In genomic region chr4:140157341-140157740, GRCh38 we compare ENCODE assay signal across 17 cellular contexts. TPM values are rescaled to one million over a fixed set of nuclear protein-coding genes. Genes with fewer than 3 reads are reported as not detected.
DNase-seq lines count a peak whose midpoint lies in the region; ATAC-seq and TF ChIP-seq lines count a peak whose summit lies in the region.
"Had no signal": no experiment of that assay in that cellular context is flagged by ENCODE, and none has a peak within 500 bp of the region (broad histone marks: within the 10 kb centered on the region; RNA-seq: fewer than 3 reads in every experiment).

No MANE protein-coding gene starts in this region.

- H3K4me1 ChIP-seq in KMS-11 (ENCODE audit: low read depth, poor library complexity, severe bottlenecking) (peaks cover 43% of the 10 kb centered on the region), sigmoid colon (peaks cover 0 to 33% (median 31%) of the 10 kb centered on the region in 4 donors)

- H3K79me2 ChIP-seq in KMS-11 (ENCODE audit: insufficient read depth, low read depth), result no peaks in the 10 kb centered on the region

- no peak for TF ChIP-seq POLR2A in sigmoid colon (IDR thresholded peaks at IDR 0.05)

- peaks cover 7% of the 10 kb centered on the region for H3K27me3 Mint-ChIP-seq in activated CD4-positive, alpha-beta T cell treated with anti-CD3 and anti-CD28 coated beads for 36 hours
- H3K27me3 Mint-ChIP-seq in endothelial cell (ENCODE audit: unreplicated experiment), result peaks cover 9% of the 10 kb centered on the region
- peaks cover 16 to 21% of the 10 kb centered on the region in 2 donors for H3K27me3 Mint-ChIP-seq in natural killer cell treated with Interleukin-12 subunit alpha and Interleukin-12 subunit beta and Interleukin-15 and Interleukin-18, amount 100 ng/mL, for 72 hours

- H3K27me3 ChIP-seq in KMS-11 (ENCODE audit: insufficient read depth, low read depth) (no peaks in the 10 kb centered on the region), sigmoid colon (no peaks in the 10 kb centered on the region)

- DNase-seq in activated CD4-positive, alpha-beta T cell treated with anti-CD3 and anti-CD28 coated beads for 36 hours, result peak; percentile 32
- DNase-seq in activated CD4-positive, alpha-beta T cell treated with anti-CD3 and anti-CD28 coated beads for 4 hours, result no peak
- no peak for DNase-seq in sigmoid colon
- DNase-seq in endothelial cell (ENCODE audit: low spot score), result no peak
- no peak for DNase-seq in retina
- no peak for DNase-seq in natural killer cell treated with Interleukin-12 subunit alpha and Interleukin-12 subunit beta and Interleukin-15 and Interleukin-18, amount 100 ng/mL, for 72 hours (ENCODE audit: low spot score)
- DNase-seq: ACHN, GOT3, head of caudate nucleus, midbrain, NCI-H1694 treated with DMSO at 0.1 percent for 48 hours had no signal

- peaks cover 31% of the 10 kb centered on the region for H3K4me1 Mint-ChIP-seq in activated CD4-positive, alpha-beta T cell treated with anti-CD3 and anti-CD28 coated beads for 36 hours
- H3K4me1 Mint-ChIP-seq in endothelial cell (ENCODE audit: unreplicated experiment), result peaks cover 6% of the 10 kb centered on the region
- peaks cover 20 to 21% of the 10 kb centered on the region in 2 donors for H3K4me1 Mint-ChIP-seq in natural killer cell treated with Interleukin-12 subunit alpha and Interleukin-12 subunit beta and Interleukin-15 and Interleukin-18, amount 100 ng/mL, for 72 hours (ENCODE audit: low read depth in 2 of 2)

- POLR2A ChIA-PET in activated CD4-positive, alpha-beta T cell treated with anti-CD3 and anti-CD28 coated beads for 36 hours (lab: Charles Lee), result interaction anchor here (0.7 to 1.1 kb wide), 2 partner anchors 20 to 499 kb away, joined by 3 to 4 read pairs; no protein-coding TSS in a partner anchor

- CTCF ChIA-PET in activated CD4-positive, alpha-beta T cell treated with anti-CD3 and anti-CD28 coated beads for 36 hours (lab: Charles Lee), result interaction anchor here (1.4 to 1.9 kb wide), 3 partner anchors 10 to 41 kb away, joined by 3 to 7 read pairs (median 3); no protein-coding TSS in a partner anchor

- 97% methylated on average over 2 of the region's 2 CpGs for WGBS in sigmoid colon, 2 donors

- H3K9me3 Mint-ChIP-seq in activated CD4-positive, alpha-beta T cell treated with anti-CD3 and anti-CD28 coated beads for 36 hours (ENCODE audit: low read depth), result peaks cover 2% of the 10 kb centered on the region
- H3K9me3 Mint-ChIP-seq in endothelial cell (ENCODE audit: unreplicated experiment), result no peaks in the 10 kb centered on the region
- no peaks in the 10 kb centered on the region for H3K9me3 Mint-ChIP-seq in natural killer cell treated with Interleukin-12 subunit alpha and Interleukin-12 subunit beta and Interleukin-15 and Interleukin-18, amount 100 ng/mL, for 72 hours

- H3K9ac ChIP-seq in KMS-11, result no peak overlapping the region

- no peak overlapping the region for H3K4me3 ChIP-seq in KMS-11 (IDR thresholded peaks at IDR 0.05; ENCODE audit: insufficient read depth, low read depth, low read length)
- H3K4me3 ChIP-seq in sigmoid colon, result no peak overlapping the region
- H3K4me3 ChIP-seq: coronary artery had no signal

- H3K4me2 ChIP-seq in KMS-11, result peak overlapping the region; percentile 75

- intact Hi-C loops in activated CD4-positive, alpha-beta T cell treated with anti-CD3 and anti-CD28 coated beads for 36 hours (cut with DNase I, micrococcal nuclease), result loop anchor here (2.0 to 10.0 kb wide), 4 partner anchors 75 to 600 kb away; partner anchors contain the start of gene SETD7 (in 1 of the 2)
- intact Hi-C loops in sigmoid colon (cut with DNase I), result loop anchor here (10.0 kb wide), 4 partner anchors 343 to 853 kb away; partner anchors contain the start of genes MGST2, NAA15, NDUFC1 and SETD7

- H2AFZ ChIP-seq in KMS-11 (ENCODE audit: low read depth), result no peak overlapping the region

- no peaks in the 10 kb centered on the region; the same call in 1 of the 2 replicates for H4K20me1 ChIP-seq in KMS-11 (ENCODE audit: insufficient read depth)

- peaks cover 1% of the 10 kb centered on the region for H3K36me3 Mint-ChIP-seq in activated CD4-positive, alpha-beta T cell treated with anti-CD3 and anti-CD28 coated beads for 36 hours (ENCODE audit: low read depth)
- H3K36me3 Mint-ChIP-seq in endothelial cell (ENCODE audit: low read depth, unreplicated experiment), result peaks cover 4% of the 10 kb centered on the region
- H3K36me3 Mint-ChIP-seq in natural killer cell treated with Interleukin-12 subunit alpha and Interleukin-12 subunit beta and Interleukin-15 and Interleukin-18, amount 100 ng/mL, for 72 hours, result no peaks in the 10 kb centered on the region
- H3K36me3 Mint-ChIP-seq: brain had no signal

- H3K36me3 ChIP-seq in KMS-11 (ENCODE audit: insufficient read depth) (no peaks in the 10 kb centered on the region), sigmoid colon (no peaks in the 10 kb centered on the region)

- no peak overlapping the region for H3K27ac Mint-ChIP-seq in activated CD4-positive, alpha-beta T cell treated with anti-CD3 and anti-CD28 coated beads for 36 hours
- no peak overlapping the region for H3K27ac Mint-ChIP-seq in endothelial cell (ENCODE audit: unreplicated experiment)
- peak overlapping the region in 1 of 2 donors; percentile 66 for H3K27ac Mint-ChIP-seq in natural killer cell treated with Interleukin-12 subunit alpha and Interleukin-12 subunit beta and Interleukin-15 and Interleukin-18, amount 100 ng/mL, for 72 hours

- no peak for ATAC-seq in activated CD4-positive, alpha-beta T cell treated with anti-CD3 and anti-CD28 coated beads for 36 hours
- peak; percentile 39 for ATAC-seq in esophagus mucosa
- no peak for ATAC-seq in natural killer cell treated with Interleukin-12 subunit alpha and Interleukin-12 subunit beta and Interleukin-15 and Interleukin-18, amount 100 ng/mL, for 72 hours
- ATAC-seq: left lobe of liver, Right ventricle myocardium inferior had no signal

- no peak for TF ChIP-seq EP300 in sigmoid colon (IDR thresholded peaks at IDR 0.05)

- H3K9me3 ChIP-seq in sigmoid colon, result peaks cover 0 to 3% (median 0%) of the 10 kb centered on the region in 4 donors

- H3K4me3 Mint-ChIP-seq in activated CD4-positive, alpha-beta T cell treated with anti-CD3 and anti-CD28 coated beads for 36 hours, result no peak overlapping the region
- H3K4me3 Mint-ChIP-seq in endothelial cell (ENCODE audit: unreplicated experiment), result no peak overlapping the region
- H3K4me3 Mint-ChIP-seq in natural killer cell treated with Interleukin-12 subunit alpha and Interleukin-12 subunit beta and Interleukin-15 and Interleukin-18, amount 100 ng/mL, for 72 hours, result no peak overlapping the region

- TF ChIP-seq CTCF in KMS-11 (conservative IDR thresholded peaks at IDR 0.05; ENCODE audit: low read depth, low read length) (no peak), sigmoid colon (IDR thresholded peaks at IDR 0.05) (no peak), endothelial cell (IDR thresholded peaks at IDR 0.05; ENCODE audit: unreplicated experiment) (no peak)

- H3K27ac ChIP-seq in KMS-11, result peak overlapping the region; percentile 58; the same call in 1 of the 2 replicates
- peak overlapping the region; percentile 66 to 85 (median 82) for H3K27ac ChIP-seq in sigmoid colon
- H3K27ac ChIP-seq: coronary artery had no signal

RNA-seq across cellular contexts. Expression of gene MAML3, which starts 3.4 kb away (rescaled TPM):
- total RNA-seq in activated CD4-positive, alpha-beta T cell treated with anti-CD3 and anti-CD28 coated beads for 36 hours, result 1 to 10 TPM; 1.6 to 1.9 TPM
- total RNA-seq in esophagus mucosa (7.9 TPM), sigmoid colon (10 to 100 TPM in 1 of 4 donors, 1 to 10 TPM in 3; 5.0 to 16.3 (median 7.6) TPM), endothelial cell (ENCODE audit: unreplicated experiment) (31.0 TPM)
- polyA plus RNA-seq in sigmoid colon, result 1 to 10 TPM; 3.5 to 5.4 (median 4.2) TPM
- 1 to 10 TPM in 1 of 2 donors, under 1 TPM in 1; 0.40 to 1.3 TPM for total RNA-seq in natural killer cell treated with Interleukin-12 subunit alpha and Interleukin-12 subunit beta and Interleukin-15 and Interleukin-18, amount 100 ng/mL, for 72 hours
